28 cellular contexts compared by ENCODE assay signal in the genomic region with DNA sequence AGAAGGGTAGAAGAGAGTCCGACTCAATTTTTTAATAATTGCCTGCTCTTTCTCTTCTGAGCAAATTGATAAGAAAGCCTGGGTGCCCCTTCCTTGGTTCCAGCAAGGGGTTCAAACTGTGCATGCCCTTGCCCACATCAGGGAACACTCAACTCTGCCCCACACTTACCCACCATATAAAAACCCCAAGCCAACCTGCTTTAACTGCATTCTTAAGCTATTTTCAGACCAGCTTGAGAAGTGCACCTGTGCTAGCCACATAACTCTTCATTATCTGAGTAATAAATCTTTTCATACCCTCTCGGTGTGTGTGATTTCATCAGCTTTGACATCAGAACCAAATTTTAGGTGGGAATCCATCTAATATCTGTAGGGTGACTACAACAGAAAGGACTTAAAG.
"Had no signal": no experiment of that assay in that cellular context is flagged by ENCODE, and none has a peak within 500 bp of the region (broad histone marks: within the 10 kb centered on the region; RNA-seq: fewer than 3 reads in every experiment).

No MANE protein-coding gene starts in this region.

- H3K4me1 ChIP-seq: stomach, suprapubic skin, testis, thyroid gland, tibial artery, tibial nerve, transverse colon, upper lobe of left lung, upper lobe of right lung, uterus, vagina had no signal

- H3K36me3 ChIP-seq: stomach, suprapubic skin, thoracic aorta, thyroid gland, tibial artery, tibial nerve, transverse colon, upper lobe of left lung, upper lobe of right lung, uterus, vagina had no signal

- DNase-seq: stimulated activated CD4-positive, alpha-beta T cell treated with anti-CD3 and anti-CD28 coated beads, Interleukin-2, amount 100 ng/mL, for 48 hours; stimulated activated CD4-positive, alpha-beta T cell treated with anti-CD3 and anti-CD28 coated beads, Interleukin-4, amount 100 ng/mL, for 1 hour; stimulated activated CD4-positive, alpha-beta T cell treated with anti-CD3 and anti-CD28 coated beads, Interleukin-4, amount 100 ng/mL, for 24 hours; stimulated activated CD4-positive, alpha-beta T cell treated with anti-CD3 and anti-CD28 coated beads, Interleukin-4, amount 100 ng/mL, for 4 hours; stimulated activated CD8-positive, alpha-beta memory T cell treated with anti-CD3 and anti-CD28 coated beads, Interleukin-4, amount 100 ng/mL, for 48 hours; stimulated activated naive B cell treated with anti-CD40 and anti-IgM and Interleukin-4, amounts not matched to agents 10 μg/mL and 1 μg/mL and 100 μg/mL, for 72 hours; stimulated activated naive CD4-positive, alpha-beta T cell; stimulated activated naive CD4-positive, alpha-beta T cell treated with Interleukin-2 at 50 U/mL for 16 hours; stimulated activated naive CD8-positive, alpha-beta T cell treated with anti-CD3 and anti-CD28 coated beads, Interleukin-15, amount 100 ng/mL, for 72 hours; stimulated activated naive CD8-positive, alpha-beta T cell treated with anti-CD3 and anti-CD28 coated beads, Interleukin-15, Interleukin-2, amounts not matched to agents 100 U/mL and 50 U/mL, for 24 hours; stomach; substantia nigra; testis; thyroid gland; tibial artery; transverse colon; trophoblast cell; upper lobe of left lung; upper lobe of right lung; uterus had no signal

- H3K27me3 Mint-ChIP-seq: stimulated activated memory B cell treated with anti-CD40 and anti-IgM and Interleukin-4, amounts not matched to agents 10 μg/mL and 1 μg/mL and 100 μg/mL, for 72 hours; stimulated activated naive B cell treated with anti-CD40 and anti-IgM and Interleukin-4, amounts not matched to agents 10 μg/mL and 1 μg/mL and 100 μg/mL, for 72 hours; stimulated activated naive CD8-positive, alpha-beta T cell treated with anti-CD3 and anti-CD28 coated beads, Interleukin-15, amount 100 ng/mL, for 72 hours; stimulated activated naive CD8-positive, alpha-beta T cell treated with anti-CD3 and anti-CD28 coated beads, Interleukin-15, Interleukin-2, amounts not matched to agents 100 ng/mL and 50 ng/mL, for 24 hours; type B pancreatic cell had no signal

- H3K4me3 Mint-ChIP-seq: stimulated activated effector memory CD8-positive, alpha-beta T cell treated with anti-CD3 and anti-CD28 coated beads, Interleukin-12 subunit alpha, Interleukin-12 subunit beta, amount 100 ng/mL, for 72 hours; stimulated activated memory B cell treated with anti-CD40 and anti-IgM and Interleukin-4, amounts not matched to agents 10 μg/mL and 1 μg/mL and 100 μg/mL, for 72 hours; stimulated activated naive B cell treated with anti-CD40 and anti-IgM and Interleukin-4, amounts not matched to agents 10 μg/mL and 1 μg/mL and 100 μg/mL, for 72 hours; stimulated activated naive CD8-positive, alpha-beta T cell treated with anti-CD3 and anti-CD28 coated beads, Interleukin-15, amount 100 ng/mL, for 72 hours; stimulated activated naive CD8-positive, alpha-beta T cell treated with anti-CD3 and anti-CD28 coated beads, Interleukin-15, Interleukin-2, amounts not matched to agents 100 ng/mL and 50 ng/mL, for 24 hours; type B pancreatic cell had no signal

- H3K27ac ChIP-seq: stomach, suprapubic skin, testis, thoracic aorta, thyroid gland, tibial artery, tibial nerve, transverse colon, upper lobe of left lung, upper lobe of right lung, uterus, vagina had no signal

- H3K27me3 ChIP-seq: stomach, suprapubic skin, testis, thyroid gland, tibial artery, tibial nerve, transverse colon, upper lobe of left lung, upper lobe of right lung, uterus, vagina had no signal

- H3K4me1 Mint-ChIP-seq: stimulated activated effector memory CD8-positive, alpha-beta T cell treated with anti-CD3 and anti-CD28 coated beads, Interleukin-12 subunit alpha, Interleukin-12 subunit beta, amount 100 ng/mL, for 72 hours; stimulated activated naive CD8-positive, alpha-beta T cell treated with anti-CD3 and anti-CD28 coated beads, Interleukin-15, amount 100 ng/mL, for 72 hours had no signal

- ATAC-seq: stimulated activated effector memory CD8-positive, alpha-beta T cell treated with anti-CD3 and anti-CD28 coated beads, Interleukin-12 subunit alpha, Interleukin-12 subunit beta, amount 100 ng/mL, for 72 hours; stimulated activated memory B cell treated with anti-CD40 and anti-IgM and Interleukin-4, amounts not matched to agents 10 μg/mL and 1 μg/mL and 100 μg/mL, for 72 hours; stimulated activated naive B cell treated with anti-CD40 and anti-IgM and Interleukin-4, amounts not matched to agents 10 μg/mL and 1 μg/mL and 100 μg/mL, for 72 hours; stimulated activated naive CD8-positive, alpha-beta T cell treated with anti-CD3 and anti-CD28 coated beads, Interleukin-15, amount 100 ng/mL, for 72 hours; stimulated activated naive CD8-positive, alpha-beta T cell treated with anti-CD3 and anti-CD28 coated beads, Interleukin-15, Interleukin-2, amounts not matched to agents 100 U/mL and 50 U/mL, for 24 hours; upper lobe of right lung had no signal

- H3K9me3 ChIP-seq: testis, thoracic aorta, thyroid gland, tibial artery, upper lobe of right lung, uterus, vagina had no signal

- H3K4me3 ChIP-seq: stomach, suprapubic skin, testis, thoracic aorta, thyroid gland, tibial artery, tibial nerve, transverse colon, upper lobe of left lung, upper lobe of right lung, uterus, vagina had no signal

- H3K27ac Mint-ChIP-seq: stimulated activated effector memory CD8-positive, alpha-beta T cell treated with anti-CD3 and anti-CD28 coated beads, Interleukin-12 subunit alpha, Interleukin-12 subunit beta, amount 100 ng/mL, for 72 hours; stimulated activated memory B cell treated with anti-CD40 and anti-IgM and Interleukin-4, amounts not matched to agents 10 μg/mL and 1 μg/mL and 100 μg/mL, for 72 hours; stimulated activated naive B cell treated with anti-CD40 and anti-IgM and Interleukin-4, amounts not matched to agents 10 μg/mL and 1 μg/mL and 100 μg/mL, for 72 hours; stimulated activated naive CD8-positive, alpha-beta T cell treated with anti-CD3 and anti-CD28 coated beads, Interleukin-15, Interleukin-2, amounts not matched to agents 100 ng/mL and 50 ng/mL, for 24 hours; type B pancreatic cell had no signal

- H3K9me3 Mint-ChIP-seq: stimulated activated memory B cell treated with anti-CD40 and anti-IgM and Interleukin-4, amounts not matched to agents 10 μg/mL and 1 μg/mL and 100 μg/mL, for 72 hours; stimulated activated naive CD8-positive, alpha-beta T cell treated with anti-CD3 and anti-CD28 coated beads, Interleukin-15, amount 100 ng/mL, for 72 hours; stimulated activated naive CD8-positive, alpha-beta T cell treated with anti-CD3 and anti-CD28 coated beads, Interleukin-15, Interleukin-2, amounts not matched to agents 100 ng/mL and 50 ng/mL, for 24 hours; type B pancreatic cell had no signal

- H3K36me3 Mint-ChIP-seq: stimulated activated effector memory CD8-positive, alpha-beta T cell treated with anti-CD3 and anti-CD28 coated beads, Interleukin-12 subunit alpha, Interleukin-12 subunit beta, amount 100 ng/mL, for 72 hours; stimulated activated memory B cell treated with anti-CD40 and anti-IgM and Interleukin-4, amounts not matched to agents 10 μg/mL and 1 μg/mL and 100 μg/mL, for 72 hours; stimulated activated naive B cell treated with anti-CD40 and anti-IgM and Interleukin-4, amounts not matched to agents 10 μg/mL and 1 μg/mL and 100 μg/mL, for 72 hours; type B pancreatic cell had no signal
